18 cellular contexts compared by ENCODE assay signal in the genomic region with DNA sequence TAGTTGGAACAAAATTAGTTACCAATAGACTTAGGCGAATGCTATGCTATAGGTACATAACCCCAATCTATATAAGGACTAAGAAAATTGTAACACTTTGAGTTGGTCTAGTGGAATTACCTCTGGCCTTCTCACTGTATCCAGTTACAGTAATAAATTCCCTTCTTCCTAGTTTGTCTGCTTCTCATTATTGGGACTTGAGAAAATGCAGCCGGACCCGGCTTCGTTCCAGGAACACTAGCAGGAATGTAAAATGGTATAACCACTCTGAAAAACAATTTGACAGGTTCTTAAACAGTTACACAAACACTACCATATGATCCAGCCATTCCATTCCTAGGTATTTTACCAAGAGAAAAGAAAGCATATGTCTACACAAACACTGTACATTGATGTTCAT.
A peak's percentile ranks its signal among the peaks of the same experiment; 100 is the strongest.
DNase-seq lines count a peak whose midpoint lies in the region; ATAC-seq and TF ChIP-seq lines count a peak whose summit lies in the region.
"Had no signal": no experiment of that assay in that cellular context is flagged by ENCODE, and none has a peak within 500 bp of the region (broad histone marks: within the 10 kb centered on the region; RNA-seq: fewer than 3 reads in every experiment).

No MANE protein-coding gene starts in this region.

- H3K4me1 ChIP-seq in heart right ventricle (peaks cover 0 to 12% (median 5%) of the 10 kb centered on the region in 9 donors), left ventricle myocardium inferior (peaks cover 11% of the 10 kb centered on the region), trophoblast cell (ENCODE audit: control insufficient read depth in 1 of 2, insufficient read depth in 2 of 2, low read length in 2 of 2) (no peaks in the 10 kb centered on the region), uterus (no peaks in the 10 kb centered on the region)

- DNase-seq in heart right ventricle (no peak), Right ventricle myocardium inferior (ENCODE audit: missing footprints) (no peak), left ventricle myocardium inferior (no peak), trophoblast cell (no peak), uterus (peak in 1 of 2 donors; percentile 17), cortex of kidney (lab: John Stamatoyannopoulos, UW) (no peak), foreskin melanocyte (no peak), Kasumi-1 (lab: John Stamatoyannopoulos, UW) (no peak)
- DNase-seq: DMS79, KG1, NCI-H1092 treated with DMSO at 0.1 percent for 48 hours, NCI-H1436 treated with DMSO at 0.1 percent for 48 hours, NCI-H2029, NCI-H2227 treated with DMSO at 0.1 percent for 48 hours, NCI-H510A treated with DMSO at 0.1 percent for 48 hours, NCI-H748 treated with DMSO at 0.1 percent for 48 hours had no signal

- no peaks in the 10 kb centered on the region for H3K36me3 ChIP-seq in heart right ventricle
- H3K36me3 ChIP-seq in left ventricle myocardium inferior = no peaks in the 10 kb centered on the region
- H3K36me3 ChIP-seq in trophoblast cell (ENCODE audit: control insufficient read depth in 1 of 2, insufficient read depth in 2 of 2, low read length in 2 of 2) = no peaks in the 10 kb centered on the region
- no peaks in the 10 kb centered on the region for H3K36me3 ChIP-seq in uterus

- H2BK120ac ChIP-seq in trophoblast cell (ENCODE audit: insufficient read depth, low read length, poor library complexity) = no peak overlapping the region

- no peak for TF ChIP-seq POLR2A in uterus (IDR thresholded peaks at IDR 0.05)

- H3K4me3 ChIP-seq in heart right ventricle = no peak overlapping the region
- H3K4me3 ChIP-seq in left ventricle myocardium inferior = no peak overlapping the region
- H3K4me3 ChIP-seq in trophoblast cell (ENCODE audit: low read depth, low read length) = no peak overlapping the region
- H3K4me3 ChIP-seq in uterus = no peak overlapping the region

- no peaks in the 10 kb centered on the region for H3K79me1 ChIP-seq in trophoblast cell (ENCODE audit: low read length)

- H3K27ac ChIP-seq in heart right ventricle (peak overlapping the region in 8 of 10 donors; percentile 16 to 62 (median 36)), left ventricle myocardium inferior (replicated peaks) (peak overlapping the region; percentile 50), trophoblast cell (ENCODE audit: low read depth, low read length) (peak overlapping the region; percentile 74), uterus (peak overlapping the region; percentile 33 to 57)
- H3K27ac ChIP-seq: RWPE1 had no signal

- no peak overlapping the region for H4K91ac ChIP-seq in trophoblast cell (ENCODE audit: low read depth, low read length)

- H4K8ac ChIP-seq in trophoblast cell (ENCODE audit: low read depth, low read length) = no peak overlapping the region

- no peak overlapping the region for H3K23ac ChIP-seq in trophoblast cell (ENCODE audit: low read length)

- H3K14ac ChIP-seq in trophoblast cell (ENCODE audit: low read length) = no peak overlapping the region

- no peak overlapping the region for H4K12ac ChIP-seq in trophoblast cell (ENCODE audit: low read depth, low read length)

- no peak overlapping the region for H2AFZ ChIP-seq in trophoblast cell (ENCODE audit: insufficient read depth, low read length, poor library complexity)

- TF ChIP-seq CTCF in heart right ventricle (IDR thresholded peaks at IDR 0.05) (no peak), left ventricle myocardium inferior (IDR thresholded peaks at IDR 0.05; ENCODE audit: borderline replicate concordance) (no peak), uterus (IDR thresholded peaks at IDR 0.05) (no peak)

- intact Hi-C loops in heart right ventricle (cut with DNase I) (no loop called here), Right ventricle myocardium inferior (cut with DNase I) (no loop called here), left ventricle myocardium inferior (cut with micrococcal nuclease) (no loop called here), uterus (cut with DNase I; ENCODE audit: low total_unique reads) (no loop called here)

- peaks cover 0 to 8% (median 0%) of the 10 kb centered on the region in 11 donors for H3K9me3 ChIP-seq in heart right ventricle
- no peaks in the 10 kb centered on the region for H3K9me3 ChIP-seq in left ventricle myocardium inferior (replicated peaks)
- H3K9me3 ChIP-seq in trophoblast cell (ENCODE audit: insufficient read depth, low read depth, low read length) = no peaks in the 10 kb centered on the region
- no peaks in the 10 kb centered on the region for H3K9me3 ChIP-seq in uterus

- no peak overlapping the region for H3K4me2 ChIP-seq in trophoblast cell (ENCODE audit: low read length)

- no peak overlapping the region for H2BK5ac ChIP-seq in trophoblast cell (ENCODE audit: low read depth, low read length, poor library complexity)

- no peak overlapping the region for H3K4ac ChIP-seq in trophoblast cell (ENCODE audit: low read depth, low read length)

- H2AK5ac ChIP-seq in trophoblast cell (ENCODE audit: low read length) = no peak overlapping the region

- no peak overlapping the region for H3K18ac ChIP-seq in trophoblast cell (ENCODE audit: low read length)

- WGBS in heart right ventricle, 2 donors = 41 to 58% methylated on average over 4 of the region's 4 CpGs
- WGBS in trophoblast cell (ENCODE audit: extremely low coverage, insufficient coverage, insufficient read length) = no CpG with 5 or more reads among the region's 4 CpGs

- no peak overlapping the region for H3K9ac ChIP-seq in trophoblast cell (ENCODE audit: low read length)

- no peaks in the 10 kb centered on the region for H3K27me3 ChIP-seq in heart right ventricle
- no peaks in the 10 kb centered on the region for H3K27me3 ChIP-seq in left ventricle myocardium inferior (ENCODE audit: low read depth)
- H3K27me3 ChIP-seq in trophoblast cell (ENCODE audit: insufficient read depth, low read length) = no peaks in the 10 kb centered on the region
- no peaks in the 10 kb centered on the region for H3K27me3 ChIP-seq in uterus

- no peak overlapping the region for H2BK12ac ChIP-seq in trophoblast cell (ENCODE audit: low read length)

- H3K79me2 ChIP-seq in trophoblast cell (ENCODE audit: control insufficient read depth, insufficient read depth, low read length, poor library complexity) = no peaks in the 10 kb centered on the region

- ATAC-seq in heart right ventricle (peak in 2 of 8 donors; percentile 33 to 49), Right ventricle myocardium inferior (no peak)
- ATAC-seq: HCT116 had no signal
